1 cellular context compared by ENCODE assay signal in genomic region chr4:152828122-152828521, GRCh38.
TF ChIP-seq lines count a peak whose summit lies in the region.

No MANE protein-coding gene starts in this region.

TF ChIP-seq in IMR-90, 13 proteins besides CTCF, POLR2A, EP300 and RAD21:
- TF ChIP-seq MAZ (IDR thresholded peaks at IDR 0.05; ENCODE audit: borderline replicate concordance, low read depth, low read length) = no peak
- no peak for TF ChIP-seq RCOR1 (IDR thresholded peaks at IDR 0.05; ENCODE audit: insufficient replicate concordance, low read length)
- no peak for TF ChIP-seq SMC3 (IDR thresholded peaks at IDR 0.05; ENCODE audit: low read depth, low read length)
